21 cellular contexts compared by ENCODE assay signal in genomic region chr12:111927346-111927745, GRCh38.
"Had no signal": no experiment of that assay in that cellular context is flagged by ENCODE, and none has a peak within 500 bp of the region (broad histone marks: within the 10 kb centered on the region; RNA-seq: fewer than 3 reads in every experiment).

No MANE protein-coding gene starts in this region.

- H3K4me3 Mint-ChIP-seq: IgD-negative memory B cell had no signal

- H3K27me3 ChIP-seq: MG63 had no signal

- H3K27ac ChIP-seq: HL-60, RWPE1 had no signal

- H3K36me3 ChIP-seq: MG63 had no signal

- H3K9me2 ChIP-seq: SK-N-SH had no signal

- H3K9ac ChIP-seq: SK-N-SH had no signal

- H3K9me3 Mint-ChIP-seq: IgD-negative memory B cell had no signal

- H3K4me2 ChIP-seq: SK-N-SH had no signal

- H3K27ac Mint-ChIP-seq: IgD-negative memory B cell had no signal

- H3K4me3 ChIP-seq: K562, MG63 had no signal

- DNase-seq: MG63, NCI-H1092, NCI-H1105 treated with DMSO at 0.1 percent for 48 hours, NCI-H1436, NCI-H187, NCI-H2029, NCI-H2081 treated with DMSO at 0.1 percent for 48 hours, NCI-H2171, NCI-H226, NCI-H446, NCI-H510A, NCI-H524 treated with DMSO at 0.1 percent for 48 hours, NCI-H69, NCI-H774, PC-3, SHP77, SK-N-SH had no signal

- H3K27me3 Mint-ChIP-seq: IgD-negative memory B cell had no signal

- H3K4me1 Mint-ChIP-seq: IgD-negative memory B cell had no signal

- H3K9me3 ChIP-seq: MG63, SK-N-SH had no signal
